Comparison of ENCODE assay signal across 8 cellular contexts in the genomic region with DNA sequence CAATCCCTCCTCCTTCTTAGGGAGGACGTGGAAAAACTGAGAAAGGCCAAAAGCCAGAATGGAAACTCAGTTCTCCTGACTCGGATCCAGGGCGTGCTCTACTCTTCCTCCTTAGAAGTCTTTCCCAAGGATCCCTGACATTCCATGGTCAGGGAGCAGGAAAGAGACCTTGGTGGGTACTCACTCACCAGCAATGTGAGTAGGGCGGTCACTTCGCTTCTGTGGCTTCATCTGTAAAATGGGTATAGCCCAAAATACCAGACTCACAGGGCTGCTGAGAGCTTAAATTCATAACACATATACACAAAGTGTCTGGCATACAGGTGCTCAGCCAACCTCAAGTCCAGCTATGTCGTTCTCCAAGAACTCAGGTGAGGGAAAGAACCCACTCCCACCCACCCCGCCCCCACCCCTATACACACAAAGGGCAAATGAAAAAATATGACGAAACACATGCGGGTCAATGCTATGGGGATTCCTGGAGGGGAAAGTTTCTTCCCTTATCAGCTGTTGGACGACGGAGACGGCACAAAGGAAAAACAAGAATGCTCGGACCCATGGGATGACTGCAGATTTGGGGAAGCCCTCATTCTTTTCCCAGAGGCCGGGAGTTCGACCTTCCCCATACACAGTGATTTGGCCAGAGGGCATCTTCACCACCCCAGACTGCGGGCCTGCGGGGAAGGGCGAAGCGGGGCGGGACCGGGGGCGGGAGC. TPM values are rescaled to one million over a fixed set of nuclear protein-coding genes. Genes with fewer than 3 reads are reported as not detected.
DNase-seq lines count a peak whose midpoint lies in the region; ATAC-seq, FAIRE-seq and TF ChIP-seq lines count a peak whose summit lies in the region.

No MANE protein-coding gene starts in this region.

- no peaks in the 10 kb centered on the region for H3K9me3 ChIP-seq in RWPE2 (ENCODE audit: severe bottlenecking)

- H3K4me3 ChIP-seq in RWPE2 (ENCODE audit: severe bottlenecking), result peak overlapping the region; percentile 74
- H3K4me3 ChIP-seq in fibroblast of pulmonary artery (replicated peaks; ENCODE audit: low read depth, low read length), result peak overlapping the region; percentile 45
- H3K4me3 ChIP-seq in retinal pigment epithelial cell (ENCODE audit: low read length), result peak overlapping the region; percentile 49

- no peaks in the 10 kb centered on the region for H3K36me3 ChIP-seq in RWPE2 (ENCODE audit: low read depth)

- no peak overlapping the region for H3K27ac ChIP-seq in RWPE2 (ENCODE audit: poor library complexity, severe bottlenecking)

- DNase-seq in GM12891 (ENCODE audit: insufficient read length, low spot score), result no peak
- DNase-seq in RWPE2 (ENCODE audit: low spot score), result no peak
- DNase-seq in fibroblast of pulmonary artery (ENCODE audit: low read depth), result no peak
- DNase-seq in retinal pigment epithelial cell (ENCODE audit: low read depth), result no peak
- no peak for DNase-seq in NCI-H1436 (lab: John Stamatoyannopoulos, UW)
- DNase-seq in cerebellar nuclear complex (lab: John Stamatoyannopoulos, UW), result no peak

- TF ChIP-seq POLR2A in GM12891 (IDR thresholded peaks at IDR 0.05; ENCODE audit: low read depth, low read length), result no peak

- TF ChIP-seq CTCF in RWPE2 (IDR thresholded peaks at IDR 0.05; ENCODE audit: poor library complexity, severe bottlenecking) (no peak), fibroblast of pulmonary artery (IDR thresholded peaks at IDR 0.05; ENCODE audit: low read length, missing control alignments) (no peak), retinal pigment epithelial cell (conservative IDR thresholded peaks at IDR 0.05; ENCODE audit: low read depth, low read length) (no peak)

- H3K4me1 ChIP-seq in RWPE2 (ENCODE audit: insufficient read depth, poor library complexity, severe bottlenecking), result no peaks in the 10 kb centered on the region

- peak; percentile 33 for FAIRE-seq in GM12891 (lab: Jason Lieb, UNC)

- H3K27me3 ChIP-seq in RWPE2 (ENCODE audit: insufficient read depth, poor library complexity, severe bottlenecking), result no peaks in the 10 kb centered on the region

- no peak for ATAC-seq in RWPE2 (ENCODE audit: low read depth)
- no peak for ATAC-seq in GM21360 (IDR thresholded peaks at IDR 0.05; ENCODE audit: unreplicated experiment)
- no peak for ATAC-seq in GM18520 (IDR thresholded peaks at IDR 0.05; ENCODE audit: unreplicated experiment)

TF ChIP-seq in GM12891, 5 proteins besides CTCF, POLR2A, EP300 and RAD21:
- TF ChIP-seq SPI1 (IDR thresholded peaks at IDR 0.05; ENCODE audit: low read depth, low read length) (no peak), TAF1 (IDR thresholded peaks at IDR 0.05; ENCODE audit: low read depth, low read length) (no peak), POLR2AphosphoS5 (IDR thresholded peaks at IDR 0.05; ENCODE audit: low read depth, low read length) (no peak), PAX5 (IDR thresholded peaks at IDR 0.05; ENCODE audit: insufficient read depth, low read length, severe bottlenecking) (no peak), POU2F2 (IDR thresholded peaks at IDR 0.05; ENCODE audit: low read depth, low read length) (no peak)

RNA-seq across cellular contexts. Expression of gene KCTD17, which starts 0.5 kb away (rescaled TPM):
- 7.0 TPM for polyA plus RNA-seq in GM12891 (2012; ENCODE audit: low read depth, missing spikeins)

RNA-seq across cellular contexts. Expression of gene MPST, which starts 31.5 kb away (rescaled TPM):
- 15.9 TPM for polyA plus RNA-seq in GM12891 (2012; ENCODE audit: low read depth, missing spikeins)

RNA-seq across cellular contexts. Expression of gene TST, which starts 31.8 kb away (rescaled TPM):
- 6.8 TPM for polyA plus RNA-seq in GM12891 (2012; ENCODE audit: low read depth, missing spikeins)

RNA-seq across cellular contexts. Expression of gene TMPRSS6, which starts 58.4 kb away (rescaled TPM):
- 2.1 TPM for polyA plus RNA-seq in GM12891 (2012; ENCODE audit: low read depth, missing spikeins)
